Comparison of ENCODE assay signal across 1 cellular context in genomic region chr10:124724279-124725027, GRCh38.
TF ChIP-seq lines count a peak whose summit lies in the region.

No MANE protein-coding gene starts in this region.

TF ChIP-seq in GM12878, 131 proteins besides CTCF, POLR2A, EP300 and RAD21 (continued from another document):
- TF ChIP-seq PKNOX1 (IDR thresholded peaks at IDR 0.05) (no peak), NR2F1 (conservative IDR thresholded peaks at IDR 0.05) (0 out of 2 replicates have a peak, but pooled peaks have one; percentile 24), E4F1 (IDR thresholded peaks at IDR 0.05; ENCODE audit: borderline replicate concordance, partially characterized antibody) (no peak), RELB (IDR thresholded peaks at IDR 0.05; ENCODE audit: low read depth) (0 out of 2 replicates have a peak, but pooled peaks have one; percentile 23), ZNF687 (IDR thresholded peaks at IDR 0.05) (peak; percentile 75; the same call in 1 of the 2 replicates), ZBTB33 (IDR thresholded peaks at IDR 0.05) (peak; percentile 70), SMARCA5 (IDR thresholded peaks at IDR 0.05) (0 out of 2 replicates have a peak, but pooled peaks have one; percentile 19), TARDBP (IDR thresholded peaks at IDR 0.05; ENCODE audit: borderline replicate concordance) (no peak), MEF2B (IDR thresholded peaks at IDR 0.05; ENCODE audit: partially characterized antibody, poor library complexity, severe bottlenecking) (peak; percentile 83)
